In the genomic region with DNA sequence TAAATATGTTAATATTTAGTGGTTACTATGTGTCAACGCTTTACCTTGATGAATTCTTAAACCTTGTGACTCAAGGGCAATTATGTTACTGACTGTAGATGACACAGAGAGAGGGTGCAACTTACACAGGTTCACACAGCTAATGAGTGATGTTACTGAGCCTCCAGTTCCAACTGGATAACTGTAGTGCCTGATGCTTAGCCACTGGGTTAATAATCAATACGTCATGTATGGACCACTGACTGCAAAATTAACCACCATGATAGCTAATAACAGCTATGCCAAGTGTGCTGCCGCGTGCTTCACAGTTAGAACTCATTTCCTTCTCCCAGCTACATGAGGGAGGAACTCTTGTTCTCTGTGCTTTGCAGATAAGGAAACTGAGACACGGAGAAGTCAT, we compare ENCODE assay signal across 1 cellular context.
TF ChIP-seq lines count a peak whose summit lies in the region.

No MANE protein-coding gene starts in this region.

TF ChIP-seq in GM12878, 131 proteins besides CTCF, POLR2A, EP300 and RAD21:
- TF ChIP-seq, protein P1, sequence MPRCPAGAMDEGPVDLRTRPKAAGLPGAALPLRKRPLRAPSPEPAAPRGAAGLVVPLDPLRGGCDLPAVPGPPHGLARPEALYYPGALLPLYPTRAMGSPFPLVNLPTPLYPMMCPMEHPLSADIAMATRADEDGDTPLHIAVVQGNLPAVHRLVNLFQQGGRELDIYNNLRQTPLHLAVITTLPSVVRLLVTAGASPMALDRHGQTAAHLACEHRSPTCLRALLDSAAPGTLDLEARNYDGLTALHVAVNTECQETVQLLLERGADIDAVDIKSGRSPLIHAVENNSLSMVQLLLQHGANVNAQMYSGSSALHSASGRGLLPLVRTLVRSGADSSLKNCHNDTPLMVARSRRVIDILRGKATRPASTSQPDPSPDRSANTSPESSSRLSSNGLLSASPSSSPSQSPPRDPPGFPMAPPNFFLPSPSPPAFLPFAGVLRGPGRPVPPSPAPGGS (IDR thresholded peaks at IDR 0.05; ENCODE audit: borderline replicate concordance, insufficient read depth, low read depth, low read length, poor library complexity, severe bottlenecking) = peak; percentile 73
- no peak for TF ChIP-seq KDM1A (IDR thresholded peaks at IDR 0.05; ENCODE audit: borderline replicate concordance)
